In genomic region chr3:104642827-104643226, GRCh38 we compare ENCODE assay signal across 21 cellular contexts.
"Had no signal": no experiment of that assay in that cellular context is flagged by ENCODE, and none has a peak within 500 bp of the region (broad histone marks: within the 10 kb centered on the region; RNA-seq: fewer than 3 reads in every experiment).

No MANE protein-coding gene starts in this region.

- H3K27ac Mint-ChIP-seq: activated naive CD4-positive, alpha-beta T cell treated with anti-CD3 and anti-CD28 coated beads for 36 hours; naive thymus-derived CD8-positive, alpha-beta T cell; stimulated activated memory B cell treated with anti-CD40 and anti-IgM and Interleukin-4, amounts not matched to agents 10 μg/mL and 1 μg/mL and 100 μg/mL, for 72 hours had no signal

- ATAC-seq: activated T-cell treated with anti-CD3 and anti-CD28 coated beads, Interleukin-2, amount 50 U/mL, for 4 hours; gastrocnemius medialis; heart left ventricle; naive thymus-derived CD8-positive, alpha-beta T cell; pancreas; sciatic nerve; stimulated activated memory B cell treated with anti-CD40 and anti-IgM and Interleukin-4, amounts not matched to agents 10 μg/mL and 1 μg/mL and 100 μg/mL, for 72 hours; upper lobe of right lung had no signal

- H3K27me3 Mint-ChIP-seq: central memory CD8-positive, alpha-beta T cell; stimulated activated memory B cell treated with anti-CD40 and anti-IgM and Interleukin-4, amounts not matched to agents 10 μg/mL and 1 μg/mL and 100 μg/mL, for 72 hours had no signal

- H3K9me3 Mint-ChIP-seq: central memory CD8-positive, alpha-beta T cell had no signal

- H3K27ac ChIP-seq: gastrocnemius medialis, heart left ventricle, pancreas, spleen, thoracic aorta, upper lobe of right lung, VCaP had no signal

- H3K4me1 Mint-ChIP-seq: central memory CD8-positive, alpha-beta T cell; naive thymus-derived CD8-positive, alpha-beta T cell; stimulated activated memory B cell treated with anti-CD40 and anti-IgM and Interleukin-4, amounts not matched to agents 10 μg/mL and 1 μg/mL and 100 μg/mL, for 72 hours had no signal

- H3K27me3 ChIP-seq: gastrocnemius medialis, heart left ventricle, pancreas, spleen, upper lobe of right lung had no signal

- H3K4me3 Mint-ChIP-seq: activated naive CD4-positive, alpha-beta T cell treated with anti-CD3 and anti-CD28 coated beads for 36 hours; activated T-cell treated with anti-CD3 and anti-CD28 coated beads, Interleukin-2, amount 50 U/mL, for 4 hours; central memory CD8-positive, alpha-beta T cell; naive thymus-derived CD8-positive, alpha-beta T cell; stimulated activated memory B cell treated with anti-CD40 and anti-IgM and Interleukin-4, amounts not matched to agents 10 μg/mL and 1 μg/mL and 100 μg/mL, for 72 hours had no signal

- H3K4me3 ChIP-seq: gastrocnemius medialis, heart left ventricle, pancreas, spleen, thoracic aorta, upper lobe of right lung had no signal

- H3K36me3 Mint-ChIP-seq: naive thymus-derived CD8-positive, alpha-beta T cell had no signal

- H3K36me3 ChIP-seq: gastrocnemius medialis, heart left ventricle, pancreas, spleen, thoracic aorta, upper lobe of right lung had no signal

- DNase-seq: activated CD4-positive, alpha-beta T cell treated with anti-CD3 and anti-CD28 coated beads, Interleukin-2, amount 50 U/mL, for 1 hour; activated CD4-positive, CD25-positive, alpha-beta regulatory T cell treated with anti-CD3 and anti-CD28 coated beads, Interleukin-2, amount 50 U/mL, for 72 hours; activated CD8-positive, alpha-beta memory T cell treated with anti-CD3 and anti-CD28 coated beads, Interleukin-2, amount 50 U/mL, for 4 hours; activated naive CD4-positive, alpha-beta T cell treated with anti-CD3 and anti-CD28 coated beads for 36 hours; activated T-cell treated with anti-CD3 and anti-CD28 coated beads, Interleukin-2, amount 50 U/mL, for 4 hours; anterior cingulate cortex; cortex of kidney; effector CD4-positive, alpha-beta T cell; gastrocnemius medialis; heart left ventricle; kidney glomerular epithelial cell; naive thymus-derived CD8-positive, alpha-beta T cell; pancreas; spleen; stimulated activated CD4-positive, alpha-beta T cell treated with anti-CD3 and anti-CD28 coated beads, Interleukin-4, amount 100 ng/mL, for 4 hours; upper lobe of right lung had no signal

- H3K9me3 ChIP-seq: gastrocnemius medialis, pancreas had no signal

- H3K4me1 ChIP-seq: gastrocnemius medialis, heart left ventricle, pancreas, spleen, upper lobe of right lung had no signal
